In the genomic region with DNA sequence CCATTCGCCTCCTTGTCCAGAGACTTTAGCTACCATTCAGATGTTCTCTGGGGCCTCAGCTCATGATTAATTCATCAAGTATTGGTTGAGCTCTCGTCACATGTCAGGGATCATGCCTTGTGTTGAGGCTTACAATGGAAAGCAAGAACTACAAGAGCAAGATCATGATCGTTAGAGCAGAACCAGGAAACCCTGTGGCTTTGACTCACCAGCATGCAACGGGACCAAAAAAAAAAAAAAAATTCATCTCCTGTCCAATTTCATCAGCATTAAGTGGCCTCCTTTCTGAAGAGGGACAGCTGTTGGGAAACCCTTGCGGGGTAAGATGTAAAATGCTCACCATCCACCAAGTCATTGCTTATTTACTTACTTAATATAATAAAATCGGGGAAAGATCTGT, we compare ENCODE assay signal across 8 cellular contexts. TPM values are rescaled to one million over a fixed set of nuclear protein-coding genes. Genes with fewer than 3 reads are reported as not detected.
DNase-seq lines count a peak whose midpoint lies in the region; ATAC-seq and TF ChIP-seq lines count a peak whose summit lies in the region.

No MANE protein-coding gene starts in this region.

- no peak overlapping the region for H3K4me3 ChIP-seq in epithelial cell of proximal tubule (ENCODE audit: low read depth, low read length)

- DNase-seq in AG08396 (ENCODE audit: low spot score): peak; percentile 72
- peak; percentile 61 for DNase-seq in HS-5 (ENCODE audit: low read depth)
- DNase-seq in epithelial cell of proximal tubule (ENCODE audit: low read depth): peak; percentile 96
- no peak for DNase-seq in NCI-H2171 treated with DMSO at 0.1 percent for 48 hours (lab: John Stamatoyannopoulos, UW)
- DNase-seq in NCI-H2196 treated with DMSO at 0.1 percent for 48 hours (lab: John Stamatoyannopoulos, UW; ENCODE audit: unreplicated experiment): no peak
- no peak for DNase-seq in NCI-H1930 (lab: John Stamatoyannopoulos, UW)
- DNase-seq in LoVo (ENCODE audit: low spot score): no peak

- no peak for TF ChIP-seq CTCF in epithelial cell of proximal tubule (conservative IDR thresholded peaks at IDR 0.05; ENCODE audit: low read depth, low read length)

- peak; percentile 72 for ATAC-seq in GM19043 (IDR thresholded peaks at IDR 0.05; ENCODE audit: low read depth, unreplicated experiment)

RNA-seq across cellular contexts. Expression of a gene that starts 12.1 kb away (rescaled TPM):
- 73.4 and 85.8 TPM in 2 replicates for total RNA-seq in epithelial cell of proximal tubule

RNA-seq across cellular contexts. Expression of a gene that starts 39.4 kb away (rescaled TPM):
- total RNA-seq in epithelial cell of proximal tubule: 63.7 and 65.7 TPM in 2 replicates

Comparison
In these comparisons a context has a peak if more than half of its experiments do, and no peak if none do; other contexts are left out.
1. DNase-seq: peak in AG08396 (single experiment), HS-5 (single experiment) and epithelial cell of proximal tubule (single experiment); none in NCI-H2171 treated with DMSO at 0.1 percent for 48 hours (single experiment), NCI-H2196 treated with DMSO at 0.1 percent for 48 hours (single experiment), NCI-H1930 (0 of 2) and LoVo (single experiment).